In genomic region chr16:70391881-70392481, GRCh38 we compare ENCODE assay signal across 14 cellular contexts. TPM values are rescaled to one million over a fixed set of nuclear protein-coding genes. Genes with fewer than 3 reads are reported as not detected.
DNase-seq lines count a peak whose midpoint lies in the region; ATAC-seq, FAIRE-seq and TF ChIP-seq lines count a peak whose summit lies in the region.
"Had no signal": no experiment of that assay in that cellular context is flagged by ENCODE, and none has a peak within 500 bp of the region (broad histone marks: within the 10 kb centered on the region; RNA-seq: fewer than 3 reads in every experiment).

No MANE protein-coding gene starts in this region.

- H3K79me2 ChIP-seq in astrocyte (ENCODE audit: insufficient read depth, low read length): peaks cover 3% of the 10 kb centered on the region

- H3K27me3 ChIP-seq in astrocyte (ENCODE audit: insufficient read depth, low read length) (no peaks in the 10 kb centered on the region), heart right ventricle (no peaks in the 10 kb centered on the region), vagina (no peaks in the 10 kb centered on the region)
- H3K27me3 ChIP-seq: upper lobe of right lung had no signal

- no peaks in the 10 kb centered on the region for H3K9me3 Mint-ChIP-seq in astrocyte (ENCODE audit: unreplicated experiment)
- H3K9me3 Mint-ChIP-seq: natural killer cell had no signal

- H3K4me1 ChIP-seq in astrocyte (ENCODE audit: insufficient read depth, low read length) (peaks cover 7% of the 10 kb centered on the region), heart right ventricle (peaks cover 4 to 23% (median 18%) of the 10 kb centered on the region in 9 donors), vagina (peaks cover 20% of the 10 kb centered on the region)
- H3K4me1 ChIP-seq: upper lobe of right lung had no signal

- peak overlapping the region; percentile 27 for H3K4me2 ChIP-seq in astrocyte (ENCODE audit: low read length)

- in situ Hi-C loops in GM13977 (cut with MboI; ENCODE audit: low pct_unique_long_range_greater_than_20kb, low sequenced_read_pairs, unreplicated experiment): no loop called here

- H3K27ac ChIP-seq in astrocyte (ENCODE audit: low read depth, low read length) (no peak overlapping the region), heart right ventricle (peak overlapping the region in 1 of 10 donors; percentile 1), vagina (peak overlapping the region; percentile 54)
- H3K27ac ChIP-seq: upper lobe of right lung had no signal

- H3K36me3 Mint-ChIP-seq in astrocyte (ENCODE audit: low read depth, unreplicated experiment): peaks cover 25% of the 10 kb centered on the region
- H3K36me3 Mint-ChIP-seq: natural killer cell had no signal

- WGBS in heart right ventricle, 2 donors: 64% methylated on average over 7 of the region's 7 CpGs

- H3K9ac ChIP-seq in astrocyte (ENCODE audit: low read length): no peak overlapping the region

- peaks cover 15% of the 10 kb centered on the region for H3K36me3 ChIP-seq in astrocyte (ENCODE audit: insufficient read depth, low read length)
- peaks cover 0 to 85% (median 0%) of the 10 kb centered on the region in 9 donors for H3K36me3 ChIP-seq in heart right ventricle
- H3K36me3 ChIP-seq in vagina: peaks cover 0 to 11% of the 10 kb centered on the region in 2 donors

- no peak overlapping the region for H3K27ac Mint-ChIP-seq in astrocyte (ENCODE audit: unreplicated experiment)
- H3K27ac Mint-ChIP-seq: activated naive CD8-positive, alpha-beta T cell had no signal

- no peak overlapping the region for H2AFZ ChIP-seq in astrocyte (ENCODE audit: low read depth, low read length)

- peaks cover 46% of the 10 kb centered on the region for H4K20me1 ChIP-seq in astrocyte (ENCODE audit: insufficient read depth, low read length)

- peak; percentile 70 for FAIRE-seq in astrocyte (lab: Jason Lieb, UNC)

- peaks cover 8% of the 10 kb centered on the region for H3K4me1 Mint-ChIP-seq in astrocyte (ENCODE audit: low read depth, unreplicated experiment)
- H3K4me1 Mint-ChIP-seq: natural killer cell had no signal

- intact Hi-C loops in Right ventricle myocardium superior (cut with DNase I) (loop anchor here (5.0 kb wide), 1 partner anchor 85 kb away; no protein-coding TSS in a partner anchor), Right ventricle myocardium inferior (cut with DNase I) (no loop called here), heart right ventricle (cut with DNase I) (loop anchor here in 6 of 10 donors (5.0 to 10.0 kb wide), 5 partner anchors 40 to 83 kb away; no protein-coding TSS in a partner anchor), vagina (cut with DNase I) (no loop called here)

- H3K9me3 ChIP-seq in astrocyte (ENCODE audit: insufficient read depth, low read depth, low read length) (no peaks in the 10 kb centered on the region), heart right ventricle (no peaks in the 10 kb centered on the region), vagina (no peaks in the 10 kb centered on the region)
- H3K9me3 ChIP-seq: upper lobe of right lung had no signal

- no peak overlapping the region for H3K4me3 Mint-ChIP-seq in astrocyte (ENCODE audit: unreplicated experiment)
- H3K4me3 Mint-ChIP-seq: activated naive CD8-positive, alpha-beta T cell; natural killer cell had no signal

- TF ChIP-seq CTCF in astrocyte (IDR thresholded peaks at IDR 0.05; ENCODE audit: insufficient read depth, low read depth, low read length) (no peak), heart right ventricle (IDR thresholded peaks at IDR 0.05) (no peak), vagina (IDR thresholded peaks at IDR 0.05) (no peak), GM13977 (IDR thresholded peaks at IDR 0.05; ENCODE audit: extremely low read depth, insufficient read depth, missing control alignments) (no peak)

- DNase-seq in Right ventricle myocardium superior (no peak), Right ventricle myocardium inferior (ENCODE audit: missing footprints) (no peak), astrocyte (ENCODE audit: low read depth) (no peak), heart right ventricle (peak; percentile 28 to 31), vagina (ENCODE audit: extremely low spot score in 2 of 2) (no peak), NCI-H69 (lab: John Stamatoyannopoulos, UW) (no peak), GM13977 (ENCODE audit: low spot score) (no peak)
- DNase-seq: natural killer cell; NCI-H1105 treated with DMSO at 0.1 percent for 48 hours; stimulated activated CD4-positive, alpha-beta T cell treated with anti-CD3 and anti-CD28 coated beads, Interleukin-2, amount 100 ng/mL, for 48 hours; upper lobe of right lung had no signal

- no peaks in the 10 kb centered on the region for H3K27me3 Mint-ChIP-seq in astrocyte (ENCODE audit: low read depth, unreplicated experiment)
- H3K27me3 Mint-ChIP-seq: activated naive CD8-positive, alpha-beta T cell had no signal

- TF ChIP-seq POLR2A in vagina (IDR thresholded peaks at IDR 0.05): no peak

- ATAC-seq in Right ventricle myocardium superior (ENCODE audit: poor library complexity) (peak; percentile 18), Right ventricle myocardium inferior (no peak), heart right ventricle (peak; percentile 22 to 58 (median 40)), GM18907 (IDR thresholded peaks at IDR 0.05; ENCODE audit: unreplicated experiment) (no peak)
- ATAC-seq: natural killer cell, Panc1, upper lobe of right lung had no signal

- H3K4me3 ChIP-seq in astrocyte (ENCODE audit: insufficient read depth, low read depth, low read length) (no peak overlapping the region), heart right ventricle (no peak overlapping the region), vagina (no peak overlapping the region)
- H3K4me3 ChIP-seq: upper lobe of right lung had no signal

RNA-seq across cellular contexts. Expression of gene DDX19A, which starts 45.3 kb away (rescaled TPM):
- total RNA-seq in Right ventricle myocardium superior (25.0 TPM), Right ventricle myocardium inferior (23.3 TPM), astrocyte (40.0 and 41.2 TPM in 2 replicates), heart right ventricle (10 to 100 TPM; 22.9 to 31.3 (median 26.0) TPM), vagina (30.0 TPM)
- 10 to 100 TPM; 12.8 to 21.5 TPM for polyA plus RNA-seq in heart right ventricle

RNA-seq across cellular contexts. Expression of gene ST3GAL2, which starts 46.9 kb away (rescaled TPM):
- total RNA-seq in Right ventricle myocardium superior (19.6 TPM), Right ventricle myocardium inferior (25.6 TPM), astrocyte (108 and 130 TPM in 2 replicates), heart right ventricle (10 to 100 TPM; 15.1 to 37.1 (median 20.9) TPM), vagina (14.0 TPM)
- 10 to 100 TPM in 1 of 2 donors, 1 to 10 TPM in 1; 8.0 to 10.8 TPM for polyA plus RNA-seq in heart right ventricle

Comparison
In these comparisons a context has a peak if more than half of its experiments do, and no peak if none do; other contexts are left out.
1. ATAC-seq: peak in Right ventricle myocardium superior (single experiment) and heart right ventricle (8 of 8); none in Right ventricle myocardium inferior (single experiment) and GM18907 (single experiment).
2. DNase-seq: peak in heart right ventricle (2 of 2); none in Right ventricle myocardium superior (single experiment), Right ventricle myocardium inferior (single experiment), astrocyte (single experiment), vagina (0 of 2), NCI-H69 (single experiment) and GM13977 (single experiment).
3. intact Hi-C loops: an anchor here in Right ventricle myocardium superior (5.0 kb wide) and heart right ventricle (5.0 to 10.0 kb wide); none called in Right ventricle myocardium inferior and vagina.